8 cellular contexts compared by ENCODE assay signal in the genomic region with DNA sequence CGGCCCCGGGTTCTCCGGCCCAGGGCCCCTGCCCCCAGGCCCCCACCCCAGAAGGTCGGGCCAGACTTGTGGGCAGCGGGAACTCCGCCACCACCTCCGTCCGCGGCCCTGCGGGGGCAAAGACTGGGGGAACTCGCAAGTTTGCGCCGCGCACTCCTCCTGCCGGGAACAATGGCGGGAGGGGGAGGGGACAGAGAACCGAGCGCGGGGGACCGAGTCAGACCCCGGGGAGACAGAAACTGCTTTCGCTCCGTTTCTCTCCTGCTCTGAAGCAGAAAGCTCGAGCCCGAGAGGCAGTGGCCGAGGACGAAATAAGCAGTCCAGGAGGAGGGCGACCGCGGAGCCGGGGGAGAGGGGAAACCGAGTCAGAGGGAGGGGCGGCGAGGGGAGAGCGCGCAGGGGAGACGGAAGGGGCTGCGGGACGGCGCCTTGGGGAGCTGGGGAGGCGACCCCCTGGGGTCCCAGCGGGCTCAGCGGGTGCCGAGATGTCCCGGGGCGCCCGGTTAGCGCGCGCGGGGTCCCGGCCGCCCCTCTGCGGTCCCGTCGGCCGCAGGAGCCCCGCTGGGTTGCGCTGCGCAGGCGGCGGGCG. TPM values are rescaled to one million over a fixed set of nuclear protein-coding genes. Genes with fewer than 3 reads are reported as not detected.
DNase-seq lines count a peak whose midpoint lies in the region; ATAC-seq and TF ChIP-seq lines count a peak whose summit lies in the region.

No MANE protein-coding gene starts in this region.

- H3K4me3 ChIP-seq in fibroblast of villous mesenchyme (ENCODE audit: low read depth, low read length) (peak overlapping the region; percentile 93), trophoblast cell (ENCODE audit: low read depth, low read length) (peak overlapping the region; percentile 78)

- H3K27me3 ChIP-seq in trophoblast cell (ENCODE audit: insufficient read depth, low read length): no peaks in the 10 kb centered on the region

- no peak overlapping the region for H2BK5ac ChIP-seq in trophoblast cell (ENCODE audit: low read depth, low read length, poor library complexity)

- H3K23ac ChIP-seq in trophoblast cell (ENCODE audit: low read length): no peak overlapping the region

- no peaks in the 10 kb centered on the region for H3K9me3 ChIP-seq in trophoblast cell (ENCODE audit: insufficient read depth, low read depth, low read length)

- no CpG with 5 or more reads among the region's 63 CpGs for WGBS in trophoblast cell (ENCODE audit: extremely low coverage, insufficient coverage, insufficient read length)

- H2BK12ac ChIP-seq in trophoblast cell (ENCODE audit: low read length): peak overlapping the region; percentile 25

- peak overlapping the region; percentile 72 for H4K8ac ChIP-seq in trophoblast cell (ENCODE audit: low read depth, low read length)

- H3K9ac ChIP-seq in trophoblast cell (ENCODE audit: low read length): peak overlapping the region; percentile 65

- H2AK5ac ChIP-seq in trophoblast cell (ENCODE audit: low read length): no peak overlapping the region

- peaks cover 8% of the 10 kb centered on the region for H3K79me1 ChIP-seq in trophoblast cell (ENCODE audit: low read length)

- no peak for ATAC-seq in GM18868 (IDR thresholded peaks at IDR 0.05; ENCODE audit: unreplicated experiment)

- H3K4me1 ChIP-seq in trophoblast cell (ENCODE audit: control insufficient read depth in 1 of 2, insufficient read depth in 2 of 2, low read length in 2 of 2): peaks cover 10 to 13% of the 10 kb centered on the region in 2 experiments

- peak overlapping the region; percentile 12 for H3K4ac ChIP-seq in trophoblast cell (ENCODE audit: low read depth, low read length)

- H3K4me2 ChIP-seq in trophoblast cell (ENCODE audit: low read length): peak overlapping the region; percentile 93

- peak; percentile 73 for DNase-seq in NCI-H2227 (lab: John Stamatoyannopoulos, UW; ENCODE audit: unreplicated experiment)
- DNase-seq in NCI-H2227 treated with DMSO at 0.1 percent for 48 hours (lab: John Stamatoyannopoulos, UW): no peak
- peak; percentile 75 for DNase-seq in activated CD8-positive, alpha-beta memory T cell treated with anti-CD3 and anti-CD28 coated beads for 24 hours
- DNase-seq in fibroblast of villous mesenchyme (ENCODE audit: low read depth): peak; percentile 16
- peak in 1 of 2 donors; percentile 38 for DNase-seq in trophoblast cell
- DNase-seq in GF-D8 (lab: John Stamatoyannopoulos, UW): no peak
- DNase-seq in cerebellar cortex (ENCODE audit: low spot score): no peak

- H3K36me3 ChIP-seq in trophoblast cell (ENCODE audit: control insufficient read depth in 1 of 2, insufficient read depth in 2 of 2, low read length in 2 of 2): no peaks in the 10 kb centered on the region

- H2BK120ac ChIP-seq in trophoblast cell (ENCODE audit: insufficient read depth, low read length, poor library complexity): peak overlapping the region; percentile 26

- peak overlapping the region; percentile 80 for H4K91ac ChIP-seq in trophoblast cell (ENCODE audit: low read depth, low read length)

- peaks cover 5% of the 10 kb centered on the region for H3K79me2 ChIP-seq in trophoblast cell (ENCODE audit: control insufficient read depth, insufficient read depth, low read length, poor library complexity)

- peak overlapping the region; percentile 59 for H3K14ac ChIP-seq in trophoblast cell (ENCODE audit: low read length)

- peak overlapping the region; percentile 74 for H4K12ac ChIP-seq in trophoblast cell (ENCODE audit: low read depth, low read length)

- no peak overlapping the region for H3K27ac ChIP-seq in trophoblast cell (ENCODE audit: low read depth, low read length)

- peak overlapping the region; percentile 15 for H2AFZ ChIP-seq in trophoblast cell (ENCODE audit: insufficient read depth, low read length, poor library complexity)

- no peak for TF ChIP-seq CTCF in fibroblast of villous mesenchyme (IDR thresholded peaks at IDR 0.05; ENCODE audit: insufficient read depth, low read depth, low read length)

- peak overlapping the region; percentile 72 for H3K18ac ChIP-seq in trophoblast cell (ENCODE audit: low read length)

RNA-seq across cellular contexts. Expression of gene TP53I11, which starts 0.6 kb away (rescaled TPM):
- total RNA-seq in fibroblast of villous mesenchyme: 25.8 and 38.4 TPM in 2 replicates
- polyA plus RNA-seq in trophoblast cell (2013): 39.8 and 41.5 TPM in 2 replicates

Comparison
In these comparisons a context has a peak if more than half of its experiments do, and no peak if none do; other contexts are left out.
1. DNase-seq: peak in NCI-H2227 (single experiment), activated CD8-positive, alpha-beta memory T cell treated with anti-CD3 and anti-CD28 coated beads for 24 hours (single experiment) and fibroblast of villous mesenchyme (single experiment); none in NCI-H2227 treated with DMSO at 0.1 percent for 48 hours (single experiment), GF-D8 (single experiment) and cerebellar cortex (single experiment).